8 cellular contexts compared by ENCODE assay signal in genomic region chr16:79864781-79865391, GRCh38.
"Had no signal": no experiment of that assay in that cellular context is flagged by ENCODE, and none has a peak within 500 bp of the region (broad histone marks: within the 10 kb centered on the region; RNA-seq: fewer than 3 reads in every experiment).

No MANE protein-coding gene starts in this region.

- H3K4me3 Mint-ChIP-seq: GM23338, H9 had no signal

- H3K4me3 ChIP-seq: GM23338 had no signal

- H3K27ac Mint-ChIP-seq: GM23338, H9 had no signal

- H3K4me1 Mint-ChIP-seq: GM23338, H9 had no signal

- DNase-seq: H9, HCEC 1CT, IMR-90, KBM-7 had no signal

- H3K9me3 Mint-ChIP-seq: GM23338, H9 had no signal

- H3K4me2 ChIP-seq: GM23338 had no signal

- FAIRE-seq: H1, H54, HTR-8/SVneo had no signal

- H2AFZ ChIP-seq: GM23338 had no signal
